ENCODE assay signal across 10 cellular contexts in genomic region chr13:46983881-46984280, GRCh38.
DNase-seq lines count a peak whose midpoint lies in the region; ATAC-seq and TF ChIP-seq lines count a peak whose summit lies in the region.
"Had no signal": no experiment of that assay in that cellular context is flagged by ENCODE, and none has a peak within 500 bp of the region (broad histone marks: within the 10 kb centered on the region; RNA-seq: fewer than 3 reads in every experiment).

No MANE protein-coding gene starts in this region.

- peak overlapping the region; percentile 47 for H3K9ac ChIP-seq in MM.1S (ENCODE audit: low read length)

- no peaks in the 10 kb centered on the region for H3K9me3 Mint-ChIP-seq in CD4-positive, alpha-beta T cell

- CTCF ChIA-PET in CD4-positive, alpha-beta T cell (lab: Charles Lee) = no interaction called here

- H3K36me3 Mint-ChIP-seq in CD4-positive, alpha-beta T cell (ENCODE audit: low read depth) = no peaks in the 10 kb centered on the region

- H4K20me1 ChIP-seq in MM.1S (ENCODE audit: insufficient read depth, low read length) = no peaks in the 10 kb centered on the region

- H3K27me3 ChIP-seq in MM.1S (replicated peaks; ENCODE audit: insufficient read depth, low read length) = no peaks in the 10 kb centered on the region
- no peaks in the 10 kb centered on the region for H3K27me3 ChIP-seq in CD4-positive, alpha-beta T cell (ENCODE audit: control insufficient read depth, insufficient read depth, low read length)

- H3K4me1 ChIP-seq in MM.1S (ENCODE audit: low read length) (peaks cover 14% of the 10 kb centered on the region), mucosa of descending colon (ENCODE audit: low read depth) (no peaks in the 10 kb centered on the region)

- H3K4me3 ChIP-seq in MM.1S (ENCODE audit: low read length) (peak overlapping the region; percentile 53; the same call in 1 of the 2 replicates), mucosa of descending colon (no peak overlapping the region)

- H3K36me3 ChIP-seq in MM.1S (replicated peaks; ENCODE audit: insufficient read depth, low read length) = no peaks in the 10 kb centered on the region
- H3K36me3 ChIP-seq in mucosa of descending colon (ENCODE audit: low read depth) = no peaks in the 10 kb centered on the region
- H3K36me3 ChIP-seq: neutrophil, WERI-Rb-1 had no signal

- H3K9me2 ChIP-seq in MM.1S (replicated peaks; ENCODE audit: insufficient read depth, low read length) = no peaks in the 10 kb centered on the region

- peak; percentile 82 for ATAC-seq in GM18873 (IDR thresholded peaks at IDR 0.05; ENCODE audit: low FRiP score, unreplicated experiment)
- ATAC-seq in HG02642 (IDR thresholded peaks at IDR 0.05; ENCODE audit: poor library complexity, unreplicated experiment) = peak; percentile 69
- ATAC-seq in mucosa of descending colon = peak; percentile 55
- ATAC-seq in CD4-positive, alpha-beta T cell (ENCODE audit: poor library complexity) = no peak

- no peaks in the 10 kb centered on the region for H3K79me2 ChIP-seq in MM.1S (ENCODE audit: low read length)

- intact Hi-C loops in mucosa of descending colon (cut with DNase I, micrococcal nuclease) = no loop called here
- intact Hi-C loops in CD4-positive, alpha-beta T cell (cut with DNase I, micrococcal nuclease) = no loop called here

- H2AFZ ChIP-seq in MM.1S (ENCODE audit: low read length) = peak overlapping the region; percentile 53; the same call in 1 of the 2 replicates

- H3K27ac ChIP-seq in MM.1S (ENCODE audit: low read length) = peak overlapping the region; percentile 97
- no peak overlapping the region for H3K27ac ChIP-seq in CD4-positive, alpha-beta T cell (ENCODE audit: low read depth, low read length)
- H3K27ac ChIP-seq: neutrophil, WERI-Rb-1 had no signal

- peaks cover 12% of the 10 kb centered on the region; the same call in 1 of the 2 replicates for H3F3A ChIP-seq in MM.1S (ENCODE audit: insufficient read depth, low read length)

- H3K9me3 ChIP-seq in MM.1S (replicated peaks; ENCODE audit: insufficient read depth, low read length) (no peaks in the 10 kb centered on the region), mucosa of descending colon (no peaks in the 10 kb centered on the region)
- no peaks in the 10 kb centered on the region for H3K9me3 ChIP-seq in CD4-positive, alpha-beta T cell (ENCODE audit: control insufficient read depth, low read length)
- H3K9me3 ChIP-seq: neutrophil had no signal

- no peak overlapping the region for H3K27ac Mint-ChIP-seq in CD4-positive, alpha-beta T cell

- H3K4me3 Mint-ChIP-seq in CD4-positive, alpha-beta T cell = no peak overlapping the region

- H3K4me2 ChIP-seq in MM.1S (ENCODE audit: low read depth, low read length) = peak overlapping the region; percentile 69

- POLR2A ChIA-PET in CD4-positive, alpha-beta T cell (lab: Charles Lee) = interaction anchor here (1.0 kb wide), 1 partner anchor 13 kb away, joined by 3 read pairs; no protein-coding TSS in a partner anchor

- H3K4me1 Mint-ChIP-seq in CD4-positive, alpha-beta T cell (ENCODE audit: low read depth) = peaks cover 8% of the 10 kb centered on the region

- H3K27me3 Mint-ChIP-seq in CD4-positive, alpha-beta T cell = peaks cover 3% of the 10 kb centered on the region

- peak; percentile 80 for DNase-seq in MM.1S
- no peak for DNase-seq in mucosa of descending colon
- no peak for DNase-seq in foreskin melanocyte
- no peak for DNase-seq in cerebellar cortex (ENCODE audit: low spot score)
- no peak for DNase-seq in stimulated activated CD8-positive, alpha-beta memory T cell treated with anti-CD3 and anti-CD28 coated beads, Interleukin-4, amount 100 ng/mL, for 48 hours
- no peak for DNase-seq in CD4-positive, alpha-beta T cell
- DNase-seq: WERI-Rb-1 had no signal

- TF ChIP-seq CTCF in MM.1S (IDR thresholded peaks at IDR 0.05; ENCODE audit: low read length) (no peak; the same call in 1 of the 2 replicates), mucosa of descending colon (IDR thresholded peaks at IDR 0.05) (no peak)
- TF ChIP-seq CTCF in CD4-positive, alpha-beta T cell (IDR thresholded peaks at IDR 0.05) = no peak
